ENCODE assay signal across 8 cellular contexts in genomic region chr10:104809288-104810090, GRCh38.
DNase-seq lines count a peak whose midpoint lies in the region; ATAC-seq, FAIRE-seq and TF ChIP-seq lines count a peak whose summit lies in the region.

No MANE protein-coding gene starts in this region.

- no peak overlapping the region for H2AFZ ChIP-seq in GM12878 (ENCODE audit: control insufficient read depth, low read depth, low read length)

- no peaks in the 10 kb centered on the region for H3K36me3 ChIP-seq in GM12878 (ENCODE audit: control insufficient read depth in 2 of 2, insufficient read depth in 2 of 2, low read length in 1 of 2)
- H3K36me3 ChIP-seq in prostate gland = no peaks in the 10 kb centered on the region

- TF ChIP-seq RAD21 in GM12878 (IDR thresholded peaks at IDR 0.05; ENCODE audit: insufficient read depth, low read depth, low read length) = no peak

- no peaks in the 10 kb centered on the region for H4K20me1 ChIP-seq in GM12878 (ENCODE audit: control insufficient read depth, insufficient read depth)

- TF ChIP-seq CTCF in GM12878 (IDR thresholded peaks at IDR 0.05 in 2 of 3, conservative IDR thresholded peaks at IDR 0.05 in 1 of 3; ENCODE audit: control insufficient read depth in 2 of 3, extremely low read depth in 1 of 3, insufficient read depth in 1 of 3, low read depth in 3 of 3, low read length in 3 of 3) = no peak
- no peak for TF ChIP-seq CTCF in prostate gland (IDR thresholded peaks at IDR 0.05)

- H3K9ac ChIP-seq in GM12878 (ENCODE audit: control insufficient read depth, insufficient read depth, low read length) = no peak overlapping the region

- 2% methylated on average over 6 of the region's 6 CpGs for WGBS in GM12878 (ENCODE audit: insufficient coverage, insufficient replicate concordance, low lambda C conversion rate, missing lambda C conversion rate)
- 54% methylated on average over 6 of the region's 6 CpGs for WGBS in prostate gland

- no peak overlapping the region for H3K4me2 ChIP-seq in GM12878 (ENCODE audit: control insufficient read depth, insufficient read depth)

- no peak for TF ChIP-seq POLR2A in GM12878 (IDR thresholded peaks at IDR 0.05; ENCODE audit: low read depth, low read length)
- no peak for TF ChIP-seq POLR2A in prostate gland (IDR thresholded peaks at IDR 0.05)

- POLR2A ChIA-PET in GM12878 (lab: Charles Lee) = no interaction called here

- no peak for TF ChIP-seq EP300 in GM12878 (IDR thresholded peaks at IDR 0.05; ENCODE audit: borderline replicate concordance in 1 of 2, control insufficient read depth in 1 of 2, low read depth in 2 of 2, low read length in 2 of 2)

- SMC1A ChIA-PET in GM12878 (lab: Charles Lee; ENCODE audit: uncharacterized antibody, unreplicated experiment) = interaction anchor here (1.2 kb wide), 1 partner anchor 82 kb away, joined by 3 read pairs; no protein-coding TSS in a partner anchor

- peaks cover 2% of the 10 kb centered on the region; the same call in 1 of the 3 replicates for H3K9me3 ChIP-seq in GM12878 (replicated peaks; ENCODE audit: control insufficient read depth, insufficient read depth, low read length)
- H3K9me3 ChIP-seq in prostate gland = no peaks in the 10 kb centered on the region

- H3K4me3 ChIP-seq in GM12878 (no peak overlapping the region), prostate gland (no peak overlapping the region)

- RAD21 ChIA-PET in GM12878 (lab: Charles Lee; ENCODE audit: unreplicated experiment) = no interaction called here

- peak; percentile 69 for ATAC-seq in GM21529 (IDR thresholded peaks at IDR 0.05; ENCODE audit: unreplicated experiment)
- ATAC-seq in HG03565 (IDR thresholded peaks at IDR 0.05; ENCODE audit: unreplicated experiment) = peak; percentile 72
- ATAC-seq in GM12878 = peak; percentile 88

- no peak for FAIRE-seq in GM12878 (lab: Jason Lieb, UNC)

- intact Hi-C loops in GM12878 (cut with micrococcal nuclease; ENCODE audit: unreplicated experiment) (loop anchor here (1.0 to 2.0 kb wide), 2 partner anchors 84 to 119 kb away; no protein-coding TSS in a partner anchor), prostate gland (cut with DNase I) (no loop called here)

- peak; percentile 72 for DNase-seq in DMS153 treated with DMSO at 0.1 percent for 48 hours (lab: John Stamatoyannopoulos, UW; ENCODE audit: unreplicated experiment)
- no peak for DNase-seq in GM12878 (ENCODE audit: low read depth, low spot score)
- no peak for DNase-seq in DMS114 treated with DMSO at 0.1 percent for 48 hours (lab: John Stamatoyannopoulos, UW; ENCODE audit: unreplicated experiment)
- DNase-seq in prostate gland (ENCODE audit: low spot score) = no peak
- no peak for DNase-seq in T-helper 9 cell
- no peak for DNase-seq in HuH-7 (ENCODE audit: low spot score)

- H3K4me1 ChIP-seq in GM12878 (ENCODE audit: control insufficient read depth, insufficient read depth, low read length) = peaks cover 2% of the 10 kb centered on the region
- no peaks in the 10 kb centered on the region for H3K4me1 ChIP-seq in prostate gland (replicated peaks)

- H3K27me3 ChIP-seq in GM12878 (replicated peaks in 1 of 2; ENCODE audit: control insufficient read depth in 2 of 2, insufficient read depth in 2 of 2, low read length in 1 of 2) = no peaks in the 10 kb centered on the region
- H3K27me3 ChIP-seq in prostate gland (replicated peaks; ENCODE audit: insufficient read depth) = no peaks in the 10 kb centered on the region

- in situ Hi-C loops in GM12878 (cut with MboI) = no loop called here

- CTCF ChIA-PET in GM12878 (lab: Yijun Ruan, JAX) = no interaction called here

- H3K27ac ChIP-seq in GM12878 (ENCODE audit: control insufficient read depth, insufficient read depth) (no peak overlapping the region), prostate gland (no peak overlapping the region)

- H3K79me2 ChIP-seq in GM12878 (ENCODE audit: control insufficient read depth, insufficient read depth, low read length) = no peaks in the 10 kb centered on the region

- BruUV-seq in GM12878 (replicated peaks; lab: Mats Ljungman, UMichigan) = no TSS peak

TF ChIP-seq in GM12878, 131 proteins besides CTCF, POLR2A, EP300 and RAD21:
- TF ChIP-seq EGR1 (IDR thresholded peaks at IDR 0.05; ENCODE audit: borderline replicate concordance in 1 of 2, low read depth in 2 of 2, low read length in 2 of 2) (no peak), ZNF274 (IDR thresholded peaks at IDR 0.05; ENCODE audit: insufficient read depth, insufficient read length) (no peak), YY1 (IDR thresholded peaks at IDR 0.05; ENCODE audit: low read depth, low read length) (no peak), ZZZ3 (IDR thresholded peaks at IDR 0.05; ENCODE audit: control insufficient read depth, insufficient read length, low read depth) (no peak), TCF3 (IDR thresholded peaks at IDR 0.05; ENCODE audit: borderline replicate concordance, insufficient read depth, low read depth, low read length) (no peak), MTA2 (IDR thresholded peaks at IDR 0.05; ENCODE audit: low read depth) (0 out of 2 replicates have a peak, but pooled peaks have one; percentile 17), SKIL (IDR thresholded peaks at IDR 0.05; ENCODE audit: low read depth, poor library complexity, severe bottlenecking) (peak; percentile 43), MEF2B (IDR thresholded peaks at IDR 0.05; ENCODE audit: partially characterized antibody, poor library complexity, severe bottlenecking) (peak; percentile 40), BCL3 (IDR thresholded peaks at IDR 0.05; ENCODE audit: borderline replicate concordance, insufficient read depth, low read depth, low read length, poor library complexity, severe bottlenecking) (no peak), IKZF2 (IDR thresholded peaks at IDR 0.05) (peak; percentile 30 to 45; a peak in 2 of 4 replicates), PKNOX1 (IDR thresholded peaks at IDR 0.05) (peak; percentile 28; the same call in 1 of the 2 replicates), SMC3 (IDR thresholded peaks at IDR 0.05; ENCODE audit: borderline replicate concordance, low read length) (no peak), CBFB (IDR thresholded peaks at IDR 0.05; ENCODE audit: low read depth) (no peak), MEF2A (IDR thresholded peaks at IDR 0.05; ENCODE audit: insufficient read depth, low read depth, low read length) (no peak), RUNX3 (IDR thresholded peaks at IDR 0.05; ENCODE audit: low read length) (peak; percentile 17), ATF7 (IDR thresholded peaks at IDR 0.05; ENCODE audit: low read depth) (peak; percentile 25; the same call in 1 of the 2 replicates), ZSCAN29 (IDR thresholded peaks at IDR 0.05) (no peak), TBL1XR1 (IDR thresholded peaks at IDR 0.05; ENCODE audit: low read depth, low read length) (no peak), NKRF (conservative IDR thresholded peaks at IDR 0.05) (no peak), SP1 (IDR thresholded peaks at IDR 0.05; ENCODE audit: low read depth, low read length) (no peak)
